ENCODE assay signal across 2 cellular contexts in the genomic region with DNA sequence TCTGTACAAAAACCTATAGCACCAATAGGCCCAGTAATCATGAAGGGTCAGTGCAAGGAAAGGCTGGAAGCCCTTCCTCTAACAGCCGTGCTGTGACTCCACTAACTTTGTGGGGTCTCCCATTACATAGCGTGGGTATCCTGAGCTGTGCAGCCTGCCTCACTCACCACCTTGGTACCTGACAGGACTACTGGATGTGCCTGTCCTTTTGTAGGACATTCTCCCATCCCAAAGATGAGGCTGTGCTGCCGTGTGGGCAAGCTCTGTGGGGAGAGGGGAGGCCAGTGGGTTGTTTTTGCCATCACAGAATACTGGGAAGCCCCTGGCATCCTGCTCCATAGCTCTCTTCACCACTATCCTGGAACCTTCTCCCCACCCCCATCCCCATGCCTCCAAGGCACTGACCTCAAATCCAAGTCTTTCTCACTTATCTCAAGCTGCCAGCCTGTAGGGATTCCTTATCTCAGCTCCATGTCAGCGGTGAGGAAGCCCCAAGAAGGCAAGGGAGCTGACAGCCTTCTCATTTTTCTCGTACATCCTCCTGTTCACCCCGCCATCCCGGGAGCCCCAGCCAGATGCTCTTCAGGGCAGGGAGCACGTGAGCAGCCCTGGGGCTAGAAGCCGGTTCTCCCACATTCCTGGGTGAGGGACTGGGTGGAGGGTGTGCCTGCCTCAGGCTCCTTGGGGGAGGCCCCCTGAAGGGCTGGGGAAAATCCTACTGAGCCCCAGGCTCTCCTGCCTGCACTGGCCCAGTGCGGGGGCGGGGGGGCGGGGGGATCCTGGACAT.
A peak's percentile ranks its signal among the peaks of the same experiment; 100 is the strongest.
TF ChIP-seq lines count a peak whose summit lies in the region.

No MANE protein-coding gene starts in this region.

TF ChIP-seq in HepG2, 621 proteins besides CTCF, POLR2A, EP300 and RAD21:
- TF ChIP-seq, protein P1, sequence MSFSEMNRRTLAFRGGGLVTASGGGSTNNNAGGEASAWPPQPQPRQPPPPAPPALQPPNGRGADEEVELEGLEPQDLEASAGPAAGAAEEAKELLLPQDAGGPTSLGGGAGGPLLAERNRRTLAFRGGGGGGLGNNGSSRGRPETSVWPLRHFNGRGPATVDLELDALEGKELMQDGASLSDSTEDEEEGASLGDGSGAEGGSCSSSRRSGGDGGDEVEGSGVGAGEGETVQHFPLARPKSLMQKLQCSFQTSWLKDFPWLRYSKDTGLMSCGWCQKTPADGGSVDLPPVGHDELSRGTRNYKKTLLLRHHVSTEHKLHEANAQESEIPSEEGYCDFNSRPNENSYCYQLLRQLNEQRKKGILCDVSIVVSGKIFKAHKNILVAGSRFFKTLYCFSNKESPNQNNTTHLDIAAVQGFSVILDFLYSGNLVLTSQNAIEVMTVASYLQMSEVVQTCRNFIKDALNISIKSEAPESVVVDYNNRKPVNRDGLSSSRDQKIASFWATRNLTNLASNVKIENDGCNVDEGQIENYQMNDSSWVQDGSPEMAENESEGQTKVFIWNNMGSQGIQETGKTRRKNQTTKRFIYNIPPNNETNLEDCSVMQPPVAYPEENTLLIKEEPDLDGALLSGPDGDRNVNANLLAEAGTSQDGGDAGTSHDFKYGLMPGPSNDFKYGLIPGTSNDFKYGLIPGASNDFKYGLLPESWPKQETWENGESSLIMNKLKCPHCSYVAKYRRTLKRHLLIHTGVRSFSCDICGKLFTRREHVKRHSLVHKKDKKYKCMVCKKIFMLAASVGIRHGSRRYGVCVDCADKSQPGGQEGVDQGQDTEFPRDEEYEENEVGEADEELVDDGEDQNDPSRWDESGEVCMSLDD (CRISPR knock-in tag; IDR thresholded peaks at IDR 0.05; ENCODE audit: borderline replicate concordance): no peak
- TF ChIP-seq ZMYM2 (CRISPR knock-in tag; IDR thresholded peaks at IDR 0.05): no peak
- no peak for TF ChIP-seq SETDB1 (CRISPR knock-in tag; IDR thresholded peaks at IDR 0.05; ENCODE audit: borderline replicate concordance)
- no peak for TF ChIP-seq ZNF44 (CRISPR knock-in tag; IDR thresholded peaks at IDR 0.05)
- no peak for TF ChIP-seq FOSL2 (CRISPR knock-in tag; IDR thresholded peaks at IDR 0.05)
- TF ChIP-seq, protein P2, sequence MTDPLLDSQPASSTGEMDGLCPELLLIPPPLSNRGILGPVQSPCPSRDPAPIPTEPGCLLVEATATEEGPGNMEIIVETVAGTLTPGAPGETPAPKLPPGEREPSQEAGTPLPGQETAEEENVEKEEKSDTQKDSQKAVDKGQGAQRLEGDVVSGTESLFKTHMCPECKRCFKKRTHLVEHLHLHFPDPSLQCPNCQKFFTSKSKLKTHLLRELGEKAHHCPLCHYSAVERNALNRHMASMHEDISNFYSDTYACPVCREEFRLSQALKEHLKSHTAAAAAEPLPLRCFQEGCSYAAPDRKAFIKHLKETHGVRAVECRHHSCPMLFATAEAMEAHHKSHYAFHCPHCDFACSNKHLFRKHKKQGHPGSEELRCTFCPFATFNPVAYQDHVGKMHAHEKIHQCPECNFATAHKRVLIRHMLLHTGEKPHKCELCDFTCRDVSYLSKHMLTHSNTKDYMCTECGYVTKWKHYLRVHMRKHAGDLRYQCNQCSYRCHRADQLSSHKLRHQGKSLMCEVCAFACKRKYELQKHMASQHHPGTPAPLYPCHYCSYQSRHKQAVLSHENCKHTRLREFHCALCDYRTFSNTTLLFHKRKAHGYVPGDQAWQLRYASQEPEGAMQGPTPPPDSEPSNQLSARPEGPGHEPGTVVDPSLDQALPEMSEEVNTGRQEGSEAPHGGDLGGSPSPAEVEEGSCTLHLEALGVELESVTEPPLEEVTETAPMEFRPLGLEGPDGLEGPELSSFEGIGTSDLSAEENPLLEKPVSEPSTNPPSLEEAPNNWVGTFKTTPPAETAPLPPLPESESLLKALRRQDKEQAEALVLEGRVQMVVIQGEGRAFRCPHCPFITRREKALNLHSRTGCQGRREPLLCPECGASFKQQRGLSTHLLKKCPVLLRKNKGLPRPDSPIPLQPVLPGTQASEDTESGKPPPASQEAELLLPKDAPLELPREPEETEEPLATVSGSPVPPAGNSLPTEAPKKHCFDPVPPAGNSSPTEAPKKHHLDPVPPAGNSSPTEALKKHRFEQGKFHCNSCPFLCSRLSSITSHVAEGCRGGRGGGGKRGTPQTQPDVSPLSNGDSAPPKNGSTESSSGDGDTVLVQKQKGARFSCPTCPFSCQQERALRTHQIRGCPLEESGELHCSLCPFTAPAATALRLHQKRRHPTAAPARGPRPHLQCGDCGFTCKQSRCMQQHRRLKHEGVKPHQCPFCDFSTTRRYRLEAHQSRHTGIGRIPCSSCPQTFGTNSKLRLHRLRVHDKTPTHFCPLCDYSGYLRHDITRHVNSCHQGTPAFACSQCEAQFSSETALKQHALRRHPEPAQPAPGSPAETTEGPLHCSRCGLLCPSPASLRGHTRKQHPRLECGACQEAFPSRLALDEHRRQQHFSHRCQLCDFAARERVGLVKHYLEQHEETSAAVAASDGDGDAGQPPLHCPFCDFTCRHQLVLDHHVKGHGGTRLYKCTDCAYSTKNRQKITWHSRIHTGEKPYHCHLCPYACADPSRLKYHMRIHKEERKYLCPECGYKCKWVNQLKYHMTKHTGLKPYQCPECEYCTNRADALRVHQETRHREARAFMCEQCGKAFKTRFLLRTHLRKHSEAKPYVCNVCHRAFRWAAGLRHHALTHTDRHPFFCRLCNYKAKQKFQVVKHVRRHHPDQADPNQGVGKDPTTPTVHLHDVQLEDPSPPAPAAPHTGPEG (CRISPR knock-in tag; IDR thresholded peaks at IDR 0.05): no peak
- no peak for TF ChIP-seq ZNF776 (CRISPR knock-in tag; IDR thresholded peaks at IDR 0.05)

TF ChIP-seq in WTC11, 78 proteins besides CTCF, POLR2A, EP300 and RAD21:
- TF ChIP-seq, protein P3, sequence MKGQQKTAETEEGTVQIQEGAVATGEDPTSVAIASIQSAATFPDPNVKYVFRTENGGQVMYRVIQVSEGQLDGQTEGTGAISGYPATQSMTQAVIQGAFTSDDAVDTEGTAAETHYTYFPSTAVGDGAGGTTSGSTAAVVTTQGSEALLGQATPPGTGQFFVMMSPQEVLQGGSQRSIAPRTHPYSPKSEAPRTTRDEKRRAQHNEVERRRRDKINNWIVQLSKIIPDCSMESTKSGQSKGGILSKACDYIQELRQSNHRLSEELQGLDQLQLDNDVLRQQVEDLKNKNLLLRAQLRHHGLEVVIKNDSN (CRISPR knock-in tag; IDR thresholded peaks at IDR 0.05): peak; percentile 88
- peak; percentile 42; the same call in 1 of the 2 replicates for TF ChIP-seq ETV6 (CRISPR knock-in tag; IDR thresholded peaks at IDR 0.05)
- peak; percentile 97 for TF ChIP-seq ZNF423 (CRISPR knock-in tag; IDR thresholded peaks at IDR 0.05)
- TF ChIP-seq, protein P4, sequence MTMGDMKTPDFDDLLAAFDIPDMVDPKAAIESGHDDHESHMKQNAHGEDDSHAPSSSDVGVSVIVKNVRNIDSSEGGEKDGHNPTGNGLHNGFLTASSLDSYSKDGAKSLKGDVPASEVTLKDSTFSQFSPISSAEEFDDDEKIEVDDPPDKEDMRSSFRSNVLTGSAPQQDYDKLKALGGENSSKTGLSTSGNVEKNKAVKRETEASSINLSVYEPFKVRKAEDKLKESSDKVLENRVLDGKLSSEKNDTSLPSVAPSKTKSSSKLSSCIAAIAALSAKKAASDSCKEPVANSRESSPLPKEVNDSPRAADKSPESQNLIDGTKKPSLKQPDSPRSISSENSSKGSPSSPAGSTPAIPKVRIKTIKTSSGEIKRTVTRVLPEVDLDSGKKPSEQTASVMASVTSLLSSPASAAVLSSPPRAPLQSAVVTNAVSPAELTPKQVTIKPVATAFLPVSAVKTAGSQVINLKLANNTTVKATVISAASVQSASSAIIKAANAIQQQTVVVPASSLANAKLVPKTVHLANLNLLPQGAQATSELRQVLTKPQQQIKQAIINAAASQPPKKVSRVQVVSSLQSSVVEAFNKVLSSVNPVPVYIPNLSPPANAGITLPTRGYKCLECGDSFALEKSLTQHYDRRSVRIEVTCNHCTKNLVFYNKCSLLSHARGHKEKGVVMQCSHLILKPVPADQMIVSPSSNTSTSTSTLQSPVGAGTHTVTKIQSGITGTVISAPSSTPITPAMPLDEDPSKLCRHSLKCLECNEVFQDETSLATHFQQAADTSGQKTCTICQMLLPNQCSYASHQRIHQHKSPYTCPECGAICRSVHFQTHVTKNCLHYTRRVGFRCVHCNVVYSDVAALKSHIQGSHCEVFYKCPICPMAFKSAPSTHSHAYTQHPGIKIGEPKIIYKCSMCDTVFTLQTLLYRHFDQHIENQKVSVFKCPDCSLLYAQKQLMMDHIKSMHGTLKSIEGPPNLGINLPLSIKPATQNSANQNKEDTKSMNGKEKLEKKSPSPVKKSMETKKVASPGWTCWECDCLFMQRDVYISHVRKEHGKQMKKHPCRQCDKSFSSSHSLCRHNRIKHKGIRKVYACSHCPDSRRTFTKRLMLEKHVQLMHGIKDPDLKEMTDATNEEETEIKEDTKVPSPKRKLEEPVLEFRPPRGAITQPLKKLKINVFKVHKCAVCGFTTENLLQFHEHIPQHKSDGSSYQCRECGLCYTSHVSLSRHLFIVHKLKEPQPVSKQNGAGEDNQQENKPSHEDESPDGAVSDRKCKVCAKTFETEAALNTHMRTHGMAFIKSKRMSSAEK (CRISPR knock-in tag; IDR thresholded peaks at IDR 0.05; ENCODE audit: borderline replicate concordance): no peak
- TF ChIP-seq HMGA2 (CRISPR knock-in tag; IDR thresholded peaks at IDR 0.05): no peak
- no peak for TF ChIP-seq NR3C1 (CRISPR knock-in tag; conservative IDR thresholded peaks at IDR 0.05; ENCODE audit: low read depth)
- peak; percentile 88; the same call in 1 of the 2 replicates for TF ChIP-seq TEAD4 (CRISPR knock-in tag; IDR thresholded peaks at IDR 0.05)
- no peak for TF ChIP-seq SMAD3 (CRISPR knock-in tag; IDR thresholded peaks at IDR 0.05; ENCODE audit: borderline replicate concordance)
- TF ChIP-seq OVOL2 (CRISPR knock-in tag; IDR thresholded peaks at IDR 0.05; ENCODE audit: borderline replicate concordance): no peak
- TF ChIP-seq ZNF121 (CRISPR knock-in tag; IDR thresholded peaks at IDR 0.05): no peak
- TF ChIP-seq, protein P5, sequence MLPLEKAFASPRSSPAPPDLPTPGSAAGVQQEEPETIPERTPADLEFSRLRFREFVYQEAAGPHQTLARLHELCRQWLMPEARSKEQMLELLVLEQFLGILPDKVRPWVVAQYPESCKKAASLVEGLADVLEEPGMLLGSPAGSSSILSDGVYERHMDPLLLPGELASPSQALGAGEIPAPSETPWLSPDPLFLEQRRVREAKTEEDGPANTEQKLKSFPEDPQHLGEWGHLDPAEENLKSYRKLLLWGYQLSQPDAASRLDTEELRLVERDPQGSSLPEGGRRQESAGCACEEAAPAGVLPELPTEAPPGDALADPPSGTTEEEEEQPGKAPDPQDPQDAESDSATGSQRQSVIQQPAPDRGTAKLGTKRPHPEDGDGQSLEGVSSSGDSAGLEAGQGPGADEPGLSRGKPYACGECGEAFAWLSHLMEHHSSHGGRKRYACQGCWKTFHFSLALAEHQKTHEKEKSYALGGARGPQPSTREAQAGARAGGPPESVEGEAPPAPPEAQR (CRISPR knock-in tag; IDR thresholded peaks at IDR 0.05): no peak
- TF ChIP-seq SP1 (CRISPR knock-in tag; conservative IDR thresholded peaks at IDR 0.05): 0 out of 2 replicates have a peak, but pooled peaks have one; percentile 42
- no peak for TF ChIP-seq GRHL2 (CRISPR knock-in tag; IDR thresholded peaks at IDR 0.05; ENCODE audit: insufficient replicate concordance, severe bottlenecking)
- TF ChIP-seq ZNF263 (CRISPR knock-in tag; IDR thresholded peaks at IDR 0.05; ENCODE audit: low read depth): no peak
- TF ChIP-seq, protein P6, sequence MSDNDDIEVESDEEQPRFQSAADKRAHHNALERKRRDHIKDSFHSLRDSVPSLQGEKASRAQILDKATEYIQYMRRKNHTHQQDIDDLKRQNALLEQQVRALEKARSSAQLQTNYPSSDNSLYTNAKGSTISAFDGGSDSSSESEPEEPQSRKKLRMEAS (CRISPR knock-in tag; IDR thresholded peaks at IDR 0.05): peak; percentile 37; the same call in 1 of the 2 replicates
- TF ChIP-seq, protein P7, sequence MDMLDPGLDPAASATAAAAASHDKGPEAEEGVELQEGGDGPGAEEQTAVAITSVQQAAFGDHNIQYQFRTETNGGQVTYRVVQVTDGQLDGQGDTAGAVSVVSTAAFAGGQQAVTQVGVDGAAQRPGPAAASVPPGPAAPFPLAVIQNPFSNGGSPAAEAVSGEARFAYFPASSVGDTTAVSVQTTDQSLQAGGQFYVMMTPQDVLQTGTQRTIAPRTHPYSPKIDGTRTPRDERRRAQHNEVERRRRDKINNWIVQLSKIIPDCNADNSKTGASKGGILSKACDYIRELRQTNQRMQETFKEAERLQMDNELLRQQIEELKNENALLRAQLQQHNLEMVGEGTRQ (CRISPR knock-in tag; IDR thresholded peaks at IDR 0.05): peak; percentile 87
- TF ChIP-seq, protein P8, sequence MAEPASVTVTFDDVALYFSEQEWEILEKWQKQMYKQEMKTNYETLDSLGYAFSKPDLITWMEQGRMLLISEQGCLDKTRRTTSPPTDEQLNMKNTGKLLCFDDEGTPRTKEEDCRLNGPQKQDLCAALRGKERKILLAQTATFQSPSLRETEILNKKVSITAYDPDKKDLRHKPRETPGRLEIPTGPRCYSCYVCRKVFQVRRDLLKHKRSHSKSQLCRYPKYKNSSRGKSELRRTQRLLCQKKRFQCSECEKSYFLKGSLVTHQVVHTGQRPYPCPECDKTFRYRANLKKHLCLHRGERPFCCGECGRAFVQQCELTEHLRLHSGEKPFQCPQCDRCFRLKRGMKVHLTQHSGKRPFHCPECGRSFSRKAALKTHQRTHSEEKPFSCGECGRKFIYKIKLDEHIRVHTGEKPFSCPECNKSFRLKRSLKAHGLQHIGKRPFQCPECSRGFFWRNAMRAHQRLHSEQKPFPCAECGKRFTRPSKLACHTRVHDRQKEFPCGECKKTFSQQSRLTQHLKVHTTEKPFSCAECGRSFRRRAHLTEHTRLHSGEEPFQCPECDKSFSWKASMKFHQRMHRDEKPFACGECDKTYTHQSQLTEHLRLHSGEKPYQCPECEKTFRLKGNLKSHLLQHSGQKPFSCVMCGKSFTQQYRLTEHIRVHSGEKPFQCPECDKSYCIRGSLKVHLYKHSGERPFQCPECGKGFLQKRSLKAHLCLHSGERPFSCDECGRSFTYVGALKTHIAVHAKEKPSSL (CRISPR knock-in tag; conservative IDR thresholded peaks at IDR 0.05): no peak
- peak; percentile 95; the same call in 1 of the 2 replicates for TF ChIP-seq TEAD1 (CRISPR knock-in tag; IDR thresholded peaks at IDR 0.05)
